13 cellular contexts compared by ENCODE assay signal in genomic region chr3:171329759-171330158, GRCh38.
"Had no signal": no experiment of that assay in that cellular context is flagged by ENCODE, and none has a peak within 500 bp of the region (broad histone marks: within the 10 kb centered on the region; RNA-seq: fewer than 3 reads in every experiment).

No MANE protein-coding gene starts in this region.

- H3K9me3 ChIP-seq: body of pancreas, heart right ventricle had no signal

- H3K4me3 ChIP-seq: body of pancreas, heart right ventricle had no signal

- H3K27ac ChIP-seq: body of pancreas had no signal

- H3K27me3 ChIP-seq: body of pancreas, heart right ventricle had no signal

- H3K36me3 ChIP-seq: heart right ventricle had no signal

- ATAC-seq: activated CD8-positive, alpha-beta memory T cell treated with anti-CD3 and anti-CD28 coated beads, Interleukin-2, amount 10 ng/mL, durations not matched to agents 7 days and 5 days; body of pancreas; heart right ventricle had no signal

- DNase-seq: activated CD4-positive, alpha-beta T cell treated with anti-CD3 and anti-CD28 coated beads, Interleukin-2, amount 50 U/mL, for 4 hours; activated CD4-positive, CD25-positive, alpha-beta regulatory T cell treated with anti-CD3 and anti-CD28 coated beads, Interleukin-2, amount 50 U/mL, for 72 hours; activated CD8-positive, alpha-beta memory T cell treated with anti-CD3 and anti-CD28 coated beads, Interleukin-2, amount 10 ng/mL, durations not matched to agents 7 days and 5 days; activated effector memory CD4-positive, alpha-beta T cell treated with Interleukin-2 at 50 U/mL for 16 hours; activated T-cell treated with anti-CD3 and anti-CD28 coated beads, Interleukin-2, amount 50 U/mL, for 24 hours; amniotic stem cell; body of pancreas; foreskin melanocyte; heart right ventricle; islet precursor cell; naive B cell; stimulated activated CD4-positive, alpha-beta T cell treated with anti-CD3 and anti-CD28 coated beads, Interleukin-2, amount 100 ng/mL, for 48 hours; stimulated activated naive CD4-positive, alpha-beta T cell treated with Interleukin-2 at 50 U/mL for 16 hours had no signal
